Comparison of ENCODE assay signal across 8 cellular contexts in the genomic region with DNA sequence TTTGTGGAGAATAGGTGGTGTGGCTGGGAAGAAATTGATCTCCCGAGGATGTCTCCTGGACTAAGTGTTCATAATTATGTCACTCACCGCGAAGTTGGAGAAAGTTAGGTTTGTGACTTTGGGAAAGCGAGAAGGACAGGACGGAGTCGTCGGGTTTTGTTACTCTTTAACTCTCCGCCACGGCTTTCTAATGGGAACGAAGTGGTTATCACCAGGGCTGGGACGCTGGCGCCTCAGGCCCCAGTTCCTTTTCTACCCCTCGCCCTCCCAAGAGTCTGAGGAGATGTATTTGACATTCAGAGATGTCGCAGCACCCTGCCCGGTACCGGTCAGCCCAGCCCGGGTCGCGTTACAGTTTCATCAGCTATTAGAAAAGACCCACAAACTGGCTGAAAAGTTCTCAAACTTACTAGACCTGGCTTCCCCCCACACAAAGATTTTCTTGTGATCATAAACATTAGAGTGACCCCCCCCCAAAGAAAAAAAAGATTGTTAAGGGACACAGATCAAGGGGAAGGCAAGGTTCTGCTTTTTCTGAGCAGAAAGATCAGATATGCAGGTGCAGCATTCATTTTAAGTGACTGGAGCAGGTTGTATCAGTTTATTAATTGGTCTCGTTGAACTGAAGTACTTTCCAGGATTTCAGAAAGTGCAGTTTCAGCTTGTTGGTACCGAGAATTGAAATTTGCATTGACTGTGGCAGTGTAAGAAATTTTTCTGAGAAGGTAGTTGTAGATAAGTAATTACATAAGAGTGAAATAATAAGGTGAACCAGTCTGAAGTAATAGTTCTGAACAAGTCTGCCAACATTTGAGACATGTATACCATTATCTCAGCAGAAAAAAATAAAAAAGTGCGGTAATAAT. TPM values are rescaled to one million over a fixed set of nuclear protein-coding genes. Genes with fewer than 3 reads are reported as not detected.
DNase-seq lines count a peak whose midpoint lies in the region; ATAC-seq and TF ChIP-seq lines count a peak whose summit lies in the region.

No MANE protein-coding gene starts in this region.

- no peaks in the 10 kb centered on the region for H3K9me3 ChIP-seq in BLaER1 treated with 17β-estradiol and CSF1 and Interleukin-3, amounts not matched to agents 10 nM and 100 nM (replicated peaks in 1 of 11)
- H3K9me3 ChIP-seq in HUES6 (ENCODE audit: control insufficient read depth, insufficient read depth, low read depth, low read length): no peaks in the 10 kb centered on the region
- H3K9me3 ChIP-seq in iPS-18a (ENCODE audit: control insufficient read depth, low read depth, low read length): no peaks in the 10 kb centered on the region

- H3K36me3 ChIP-seq in BLaER1 treated with 17β-estradiol and CSF1 and Interleukin-3, amounts not matched to agents 10 nM and 100 nM: peaks cover 15 to 21% (median 18%) of the 10 kb centered on the region in 11 experiments
- H3K36me3 ChIP-seq in HUES6 (ENCODE audit: control insufficient read depth, insufficient read depth, low read length): peaks cover 14% of the 10 kb centered on the region
- peaks cover 13% of the 10 kb centered on the region for H3K36me3 ChIP-seq in iPS-18a (ENCODE audit: control insufficient read depth, low read depth, low read length)

- H3K4me2 ChIP-seq in BLaER1 treated with 17β-estradiol and CSF1 and Interleukin-3, amounts not matched to agents 10 nM and 100 nM: peak overlapping the region; percentile 83 to 98 (median 93)

- peaks cover 23% of the 10 kb centered on the region for H3K4me1 Mint-ChIP-seq in osteocyte (ENCODE audit: unreplicated experiment)

- DNase-seq in activated naive CD4-positive, alpha-beta T cell treated with anti-CD3 and anti-CD28 coated beads, Interleukin-2, amount 50 U/mL, for 72 hours (ENCODE audit: low spot score in 2 of 2): no peak
- DNase-seq in stimulated activated naive CD8-positive, alpha-beta T cell treated with anti-CD3 and anti-CD28 coated beads, Interleukin-15, Interleukin-2, amounts not matched to agents 100 U/mL and 50 U/mL, for 24 hours: peak; percentile 21
- DNase-seq in effector CD8-positive, alpha-beta T cell (lab: John Stamatoyannopoulos, UW): no peak
- DNase-seq in osteocyte (ENCODE audit: extremely low spot score, unreplicated experiment): no peak

- H3K9me3 Mint-ChIP-seq in activated naive CD4-positive, alpha-beta T cell treated with anti-CD3 and anti-CD28 coated beads, Interleukin-2, amount 50 U/mL, for 72 hours: no peaks in the 10 kb centered on the region
- H3K9me3 Mint-ChIP-seq in osteocyte (ENCODE audit: unreplicated experiment): no peaks in the 10 kb centered on the region

- H3K27me3 ChIP-seq in BLaER1 treated with 17β-estradiol and CSF1 and Interleukin-3, amounts not matched to agents 10 nM and 100 nM: no peaks in the 10 kb centered on the region
- H3K27me3 ChIP-seq in HUES6 (ENCODE audit: control insufficient read depth, insufficient read depth, low read length) (peaks cover 23% of the 10 kb centered on the region; the same call in 1 of the 2 replicates), iPS-18a (ENCODE audit: control insufficient read depth, insufficient read depth, low read length) (peaks cover 26% of the 10 kb centered on the region)

- H3K4me3 Mint-ChIP-seq in osteocyte (ENCODE audit: unreplicated experiment): no peak overlapping the region

- no peaks in the 10 kb centered on the region for H3K27me3 Mint-ChIP-seq in osteocyte (ENCODE audit: unreplicated experiment)

- peaks cover 0 to 6% of the 10 kb centered on the region in 2 donors for H3K36me3 Mint-ChIP-seq in activated naive CD4-positive, alpha-beta T cell treated with anti-CD3 and anti-CD28 coated beads, Interleukin-2, amount 50 U/mL, for 72 hours
- no peaks in the 10 kb centered on the region for H3K36me3 Mint-ChIP-seq in osteocyte (ENCODE audit: unreplicated experiment)

- H3K27ac ChIP-seq in BLaER1 treated with 17β-estradiol and CSF1 and Interleukin-3, amounts not matched to agents 10 nM and 100 nM: peak overlapping the region; percentile 26 to 91 (median 84); a peak in 21 of 22 replicates
- H3K27ac ChIP-seq in HUES6 (ENCODE audit: low read depth, low read length) (no peak overlapping the region), iPS-18a (ENCODE audit: low read length) (no peak overlapping the region)

- H3K9ac ChIP-seq in BLaER1 treated with 17β-estradiol and CSF1 and Interleukin-3, amounts not matched to agents 10 nM and 100 nM: peak overlapping the region; percentile 71 to 89 (median 86)
- H3K9ac ChIP-seq in HUES6 (ENCODE audit: low read length) (peak overlapping the region; percentile 75), iPS-18a (ENCODE audit: low read length) (peak overlapping the region; percentile 60)

- TF ChIP-seq CTCF in osteocyte (IDR thresholded peaks at IDR 0.05): no peak

- peaks cover 43 to 58% (median 51%) of the 10 kb centered on the region in 10 experiments for H3K4me1 ChIP-seq in BLaER1 treated with 17β-estradiol and CSF1 and Interleukin-3, amounts not matched to agents 10 nM and 100 nM
- H3K4me1 ChIP-seq in HUES6 (ENCODE audit: control insufficient read depth, insufficient read depth, low read length): peaks cover 32% of the 10 kb centered on the region
- H3K4me1 ChIP-seq in iPS-18a (ENCODE audit: control insufficient read depth, low read depth, low read length): peaks cover 30% of the 10 kb centered on the region

- peak overlapping the region; percentile 61 to 80 (median 72) for H3K4me3 ChIP-seq in BLaER1 treated with 17β-estradiol and CSF1 and Interleukin-3, amounts not matched to agents 10 nM and 100 nM
- H3K4me3 ChIP-seq in HUES6 (ENCODE audit: low read depth, low read length) (peak overlapping the region; percentile 73), iPS-18a (ENCODE audit: low read length) (peak overlapping the region; percentile 77)

- H4K20me1 ChIP-seq in BLaER1 treated with 17β-estradiol and CSF1 and Interleukin-3, amounts not matched to agents 10 nM and 100 nM: peaks cover 32 to 58% (median 53%) of the 10 kb centered on the region in 11 experiments; a peak in 20 of 22 replicates

- H3K27ac Mint-ChIP-seq in activated naive CD4-positive, alpha-beta T cell treated with anti-CD3 and anti-CD28 coated beads, Interleukin-2, amount 50 U/mL, for 72 hours: peak overlapping the region; percentile 75 to 92
- no peak overlapping the region for H3K27ac Mint-ChIP-seq in osteocyte (ENCODE audit: unreplicated experiment)

- no peak for ATAC-seq in activated naive CD4-positive, alpha-beta T cell treated with anti-CD3 and anti-CD28 coated beads, Interleukin-2, amount 50 U/mL, for 72 hours
- no peak for ATAC-seq in stimulated activated naive CD8-positive, alpha-beta T cell treated with anti-CD3 and anti-CD28 coated beads, Interleukin-15, Interleukin-2, amounts not matched to agents 100 U/mL and 50 U/mL, for 24 hours
- no peak for ATAC-seq in HG03045 (IDR thresholded peaks at IDR 0.05; ENCODE audit: unreplicated experiment)

RNA-seq across cellular contexts. Expression of a gene that starts 0.9 kb away (rescaled TPM):
- 10 to 100 TPM in 1 of 2 donors, 1 to 10 TPM in 1; 5.2 to 17.4 TPM for total RNA-seq in activated naive CD4-positive, alpha-beta T cell treated with anti-CD3 and anti-CD28 coated beads, Interleukin-2, amount 50 U/mL, for 72 hours
- total RNA-seq in osteocyte: 23.0 and 24.2 TPM in 2 replicates

Comparison
In these comparisons a context has a peak if more than half of its experiments do, and no peak if none do; other contexts are left out.
1. H3K27ac ChIP-seq: peak in BLaER1 treated with 17β-estradiol and CSF1 and Interleukin-3, amounts not matched to agents 10 nM and 100 nM (11 of 11); none in HUES6 (single experiment) and iPS-18a (single experiment).
2. Peak in every context shown above with its lines, with median percentiles within 50 percentile points of each other: H3K4me3 ChIP-seq and H3K9ac ChIP-seq.